8 cellular contexts compared by ENCODE assay signal in genomic region chr1:36285450-36286101, GRCh38. TPM values are rescaled to one million over a fixed set of nuclear protein-coding genes. Genes with fewer than 3 reads are reported as not detected.
A peak's percentile ranks its signal among the peaks of the same experiment; 100 is the strongest.
DNase-seq lines count a peak whose midpoint lies in the region; ATAC-seq and TF ChIP-seq lines count a peak whose summit lies in the region.

No MANE protein-coding gene starts in this region.

- H3K4me2 ChIP-seq in hepatocyte (no peak overlapping the region), skeletal muscle satellite cell (ENCODE audit: low read length) (no peak overlapping the region)

- DNase-seq in activated CD8-positive, alpha-beta memory T cell treated with anti-CD3 and anti-CD28 coated beads for 1 hour (ENCODE audit: extremely low read depth in 1 of 2, low read depth in 1 of 2) = peak; percentile 26 to 44
- DNase-seq in activated CD8-positive, alpha-beta memory T cell treated with anti-CD3 and anti-CD28 coated beads, Interleukin-2, amount 50 U/mL, for 48 hours = no peak
- DNase-seq in NCI-H1694 treated with DMSO at 0.1 percent for 48 hours (lab: John Stamatoyannopoulos, UW) = peak; percentile 53
- peak in 4 of 5 donors; percentile 52 to 82 (median 64) for DNase-seq in T-helper 1 cell
- DNase-seq in astrocyte of the hippocampus (ENCODE audit: low read depth, low spot score) = peak; percentile 91
- peak; percentile 90 for DNase-seq in hepatocyte (ENCODE audit: low spot score)

- no peaks in the 10 kb centered on the region for H3K9me2 ChIP-seq in hepatocyte (replicated peaks; ENCODE audit: insufficient read depth)

- H3K27me3 ChIP-seq in hepatocyte (no peaks in the 10 kb centered on the region), skeletal muscle satellite cell (ENCODE audit: control insufficient read depth, insufficient read depth, low read length) (no peaks in the 10 kb centered on the region)

- no peaks in the 10 kb centered on the region for H3K4me1 ChIP-seq in hepatocyte (ENCODE audit: insufficient read depth)
- peaks cover 3% of the 10 kb centered on the region for H3K4me1 ChIP-seq in skeletal muscle satellite cell (ENCODE audit: control insufficient read depth, insufficient read depth, low read length)

- H4K20me1 ChIP-seq in hepatocyte (ENCODE audit: insufficient read depth, poor library complexity, severe bottlenecking) = peaks cover 7% of the 10 kb centered on the region

- no peak overlapping the region for H3K4me3 ChIP-seq in hepatocyte
- H3K4me3 ChIP-seq in skeletal muscle satellite cell (ENCODE audit: low read length) = no peak overlapping the region

- H2AFZ ChIP-seq in hepatocyte = no peak overlapping the region

- H3K79me2 ChIP-seq in hepatocyte = peaks cover 53% of the 10 kb centered on the region

- H3K36me3 ChIP-seq in hepatocyte (replicated peaks; ENCODE audit: insufficient read depth, low read depth) (no peaks in the 10 kb centered on the region), skeletal muscle satellite cell (ENCODE audit: insufficient read depth, low read length) (peaks cover 70% of the 10 kb centered on the region)

- WGBS in hepatocyte (ENCODE audit: low lambda C conversion rate, missing lambda C conversion rate) = 57% methylated on average over 7 of the region's 7 CpGs

- H3K27ac ChIP-seq in hepatocyte = no peak overlapping the region

- H3K9me3 ChIP-seq in hepatocyte (ENCODE audit: low read depth) (no peaks in the 10 kb centered on the region), skeletal muscle satellite cell (replicated peaks; ENCODE audit: low read length) (no peaks in the 10 kb centered on the region)

- no peak for ATAC-seq in HG02970 (IDR thresholded peaks at IDR 0.05; ENCODE audit: low FRiP score, unreplicated experiment)

- peak overlapping the region; percentile 2 for H3K9ac ChIP-seq in skeletal muscle satellite cell (ENCODE audit: low read depth, low read length)

- TF ChIP-seq CTCF in hepatocyte (IDR thresholded peaks at IDR 0.05; ENCODE audit: poor library complexity) = peak; percentile 76

RNA-seq across cellular contexts. Expression of gene SH3D21, which starts 20.6 kb away (rescaled TPM):
- 2.9 and 4.6 TPM in 2 replicates for total RNA-seq in hepatocyte
- 2.6 and 4.7 TPM in 2 replicates for polyA plus RNA-seq in hepatocyte
- total RNA-seq in skeletal muscle satellite cell (2012; rRNA removed) = 3.5 and 13.8 TPM in 2 replicates

RNA-seq across cellular contexts. Expression of gene EVA1B, which starts 37.9 kb away (rescaled TPM):
- total RNA-seq in hepatocyte = 67.2 and 82.2 TPM in 2 replicates
- polyA plus RNA-seq in hepatocyte = 67.1 and 68.7 TPM in 2 replicates
- total RNA-seq in skeletal muscle satellite cell (2012; rRNA removed) = 114 and 163 TPM in 2 replicates
